In genomic region chrX:134115270-134115669, GRCh38 we compare ENCODE assay signal across 24 cellular contexts.
"Had no signal": no experiment of that assay in that cellular context is flagged by ENCODE, and none has a peak within 500 bp of the region (broad histone marks: within the 10 kb centered on the region; RNA-seq: fewer than 3 reads in every experiment).

No MANE protein-coding gene starts in this region.

- H3K9ac ChIP-seq: SK-N-SH had no signal

- H3K9me3 ChIP-seq: SK-N-SH had no signal

- DNase-seq: KBM-7, MV-4-11, NCI-H1048, NCI-H1105, NCI-H1417, NCI-H146, NCI-H1694 treated with DMSO at 0.1 percent for 48 hours, NCI-H1930, NCI-H2081 treated with DMSO at 0.1 percent for 48 hours, NCI-H2171, NCI-H226, NCI-H446, NCI-H510A, NCI-H524 treated with DMSO at 0.1 percent for 48 hours, NCI-H69, NCI-H774, PC-3, SHP77, SK-N-SH, SW 1271, T-cell had no signal

- H3K27ac ChIP-seq: HL-60, RWPE1 had no signal

- H3K4me2 ChIP-seq: SK-N-SH had no signal

- ATAC-seq: Panc1, PC-3, T-cell had no signal
